ENCODE assay signal across 11 cellular contexts in the genomic region with DNA sequence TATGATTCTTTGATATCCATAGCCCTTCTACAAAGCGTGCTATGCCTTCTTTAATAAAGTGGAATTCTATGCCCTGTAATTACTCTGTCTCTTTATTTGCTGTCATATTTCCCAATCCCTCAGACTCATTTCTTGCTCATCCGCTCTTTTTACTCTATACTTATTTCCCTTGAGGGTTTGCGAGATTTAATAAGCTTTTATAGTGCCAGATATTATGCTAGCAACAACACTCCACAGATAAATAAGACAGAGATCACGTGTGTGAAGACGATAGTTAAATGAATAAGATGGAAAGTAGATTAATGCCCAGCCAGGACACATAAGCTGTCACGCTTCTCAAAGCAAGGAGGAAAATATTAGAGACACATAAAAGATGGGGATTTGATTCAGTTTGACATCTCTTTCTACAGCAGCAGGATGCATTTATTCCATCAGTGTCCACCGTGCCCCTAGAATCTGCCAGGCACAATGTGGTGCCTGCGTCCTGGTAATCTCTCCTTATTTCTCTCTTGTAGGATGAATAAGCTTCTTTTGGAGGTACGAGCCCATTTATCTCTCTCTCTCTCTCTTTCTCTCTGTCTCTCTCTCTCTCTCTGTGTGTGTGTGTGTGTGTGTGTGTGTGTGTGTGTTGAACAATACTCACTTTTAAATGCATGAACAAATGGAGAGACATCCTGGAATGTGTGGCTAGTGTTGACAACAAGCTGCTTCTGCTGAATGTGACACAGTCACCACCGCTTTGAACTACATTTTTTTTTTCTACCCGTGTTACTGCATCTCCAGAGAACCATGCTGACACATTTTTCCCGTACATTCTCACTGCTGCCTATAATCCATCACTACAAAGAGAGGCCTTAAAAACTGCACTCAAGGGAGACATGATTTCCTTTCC. TPM values are rescaled to one million over a fixed set of nuclear protein-coding genes. Genes with fewer than 3 reads are reported as not detected.
DNase-seq lines count a peak whose midpoint lies in the region; TF ChIP-seq lines count a peak whose summit lies in the region.
"Had no signal": no experiment of that assay in that cellular context is flagged by ENCODE, and none has a peak within 500 bp of the region (broad histone marks: within the 10 kb centered on the region; RNA-seq: fewer than 3 reads in every experiment).

No MANE protein-coding gene starts in this region.

- TF ChIP-seq POLR2A in stomach (IDR thresholded peaks at IDR 0.05) = no peak

- H3K4me1 ChIP-seq in stomach = peaks cover 0 to 7% (median 2%) of the 10 kb centered on the region in 4 donors

- H3K4me3 Mint-ChIP-seq in activated T-helper 2 cell treated with anti-CD3 and anti-CD28 coated beads, Interferon-gamma antibody, Interleukin-2, Interleukin-4, amounts not matched to agents 10 μg/mL and 5 μg/mL and 100 μg/mL, durations not matched to agents 14 hours and 24 hours and 36 hours (ENCODE audit: low read depth) = peak overlapping the region; percentile 22

- peaks cover 73% of the 10 kb centered on the region for H3K4me1 Mint-ChIP-seq in activated T-helper 2 cell treated with anti-CD3 and anti-CD28 coated beads, Interferon-gamma antibody, Interleukin-2, Interleukin-4, amounts not matched to agents 10 μg/mL and 5 μg/mL and 100 μg/mL, durations not matched to agents 14 hours and 24 hours and 36 hours (ENCODE audit: low read depth)

- H3K27ac Mint-ChIP-seq in activated T-helper 2 cell treated with anti-CD3 and anti-CD28 coated beads, Interferon-gamma antibody, Interleukin-2, Interleukin-4, amounts not matched to agents 10 μg/mL and 5 μg/mL and 100 μg/mL, durations not matched to agents 14 hours and 24 hours and 36 hours = peak overlapping the region; percentile 84

- DNase-seq in stimulated activated CD4-positive, alpha-beta T cell treated with anti-CD3 and anti-CD28 coated beads, Interleukin-1b, Interleukin-23, amount 100 ng/mL, for 48 hours = peak; percentile 19
- no peak for DNase-seq in stimulated activated CD4-positive, alpha-beta T cell treated with anti-CD3 and anti-CD28 coated beads, Interleukin-12 subunit alpha, Interleukin-12 subunit beta, amount 100 ng/mL, for 4 hours
- no peak for DNase-seq in activated T-helper 2 cell treated with anti-CD3 and anti-CD28 coated beads, Interferon-gamma antibody, Interleukin-2, Interleukin-4, amounts not matched to agents 10 μg/mL and 5 μg/mL and 100 μg/mL, durations not matched to agents 14 hours and 24 hours and 36 hours (ENCODE audit: low spot score)
- DNase-seq in kidney tubule cell (ENCODE audit: low spot score) (peak; percentile 16), T-helper 9 cell (no peak), putamen (ENCODE audit: low spot score) (no peak), stomach (no peak), COR-L47 (lab: John Stamatoyannopoulos, UW) (no peak)
- DNase-seq: Calu3, NCI-H1105 had no signal

- H3K9me3 ChIP-seq in stomach = no peaks in the 10 kb centered on the region
- H3K9me3 ChIP-seq: thoracic aorta had no signal

- H3K4me3 ChIP-seq in stomach = no peak overlapping the region
- H3K4me3 ChIP-seq: thoracic aorta had no signal

- H3K27me3 ChIP-seq in stomach = no peaks in the 10 kb centered on the region

- TF ChIP-seq CTCF in stomach (IDR thresholded peaks at IDR 0.05) = no peak

- 70 to 76% (median 75%) methylated on average over 12 of the region's 12 CpGs for WGBS in stomach, 5 donors

- intact Hi-C loops in activated T-helper 2 cell treated with anti-CD3 and anti-CD28 coated beads, Interferon-gamma antibody, Interleukin-2, Interleukin-4, amounts not matched to agents 10 μg/mL and 5 μg/mL and 100 μg/mL, durations not matched to agents 14 hours and 24 hours and 36 hours (cut with micrococcal nuclease) = no loop called here
- intact Hi-C loops in stomach (cut with DNase I; ENCODE audit: low total_unique reads) = no loop called here

- H3K9me3 Mint-ChIP-seq in activated T-helper 2 cell treated with anti-CD3 and anti-CD28 coated beads, Interferon-gamma antibody, Interleukin-2, Interleukin-4, amounts not matched to agents 10 μg/mL and 5 μg/mL and 100 μg/mL, durations not matched to agents 14 hours and 24 hours and 36 hours = no peaks in the 10 kb centered on the region

- peaks cover 65% of the 10 kb centered on the region for H3K36me3 Mint-ChIP-seq in activated T-helper 2 cell treated with anti-CD3 and anti-CD28 coated beads, Interferon-gamma antibody, Interleukin-2, Interleukin-4, amounts not matched to agents 10 μg/mL and 5 μg/mL and 100 μg/mL, durations not matched to agents 14 hours and 24 hours and 36 hours (ENCODE audit: low read depth)

- no peak overlapping the region for H3K27ac ChIP-seq in stomach
- H3K27ac ChIP-seq: thoracic aorta had no signal

- H3K36me3 ChIP-seq in stomach = no peaks in the 10 kb centered on the region
- H3K36me3 ChIP-seq: thoracic aorta had no signal

- no peaks in the 10 kb centered on the region for H3K27me3 Mint-ChIP-seq in activated T-helper 2 cell treated with anti-CD3 and anti-CD28 coated beads, Interferon-gamma antibody, Interleukin-2, Interleukin-4, amounts not matched to agents 10 μg/mL and 5 μg/mL and 100 μg/mL, durations not matched to agents 14 hours and 24 hours and 36 hours (ENCODE audit: low read depth)

- TF ChIP-seq EP300 in stomach (IDR thresholded peaks at IDR 0.05) = no peak

RNA-seq across cellular contexts. Expression of gene TMEM156, which starts 48.2 kb away (rescaled TPM):
- total RNA-seq in activated T-helper 2 cell treated with anti-CD3 and anti-CD28 coated beads, Interferon-gamma antibody, Interleukin-2, Interleukin-4, amounts not matched to agents 10 μg/mL and 5 μg/mL and 100 μg/mL, durations not matched to agents 14 hours and 24 hours and 36 hours = 17.6 and 17.8 TPM in 2 replicates
- 1 to 10 TPM in 1 of 5 donors, under 1 TPM in 1, not detected in 3; 0.37 to 1.2 TPM for total RNA-seq in stomach
- 1 to 10 TPM in 1 of 3 donors, under 1 TPM in 1, not detected in 1; 0.44 to 1.8 TPM for polyA plus RNA-seq in stomach
- total RNA-seq: thoracic aorta had no signal

Comparison
In these comparisons a context has a peak if more than half of its experiments do, and no peak if none do; other contexts are left out.
1. DNase-seq: peak in stimulated activated CD4-positive, alpha-beta T cell treated with anti-CD3 and anti-CD28 coated beads, Interleukin-1b, Interleukin-23, amount 100 ng/mL, for 48 hours (single experiment) and kidney tubule cell (single experiment); none in stimulated activated CD4-positive, alpha-beta T cell treated with anti-CD3 and anti-CD28 coated beads, Interleukin-12 subunit alpha, Interleukin-12 subunit beta, amount 100 ng/mL, for 4 hours (single experiment), activated T-helper 2 cell treated with anti-CD3 and anti-CD28 coated beads, Interferon-gamma antibody, Interleukin-2, Interleukin-4, amounts not matched to agents 10 μg/mL and 5 μg/mL and 100 μg/mL, durations not matched to agents 14 hours and 24 hours and 36 hours (single experiment), T-helper 9 cell (single experiment), putamen (single experiment), stomach (single experiment) and COR-L47 (single experiment).